14 cellular contexts compared by ENCODE assay signal in genomic region chr4:166839615-166840251, GRCh38.
DNase-seq lines count a peak whose midpoint lies in the region; ATAC-seq lines count a peak whose summit lies in the region.
"Had no signal": no experiment of that assay in that cellular context is flagged by ENCODE, and none has a peak within 500 bp of the region (broad histone marks: within the 10 kb centered on the region; RNA-seq: fewer than 3 reads in every experiment).

No MANE protein-coding gene starts in this region.

- no peaks in the 10 kb centered on the region for H3K36me3 ChIP-seq in trophoblast cell (ENCODE audit: control insufficient read depth in 1 of 2, insufficient read depth in 2 of 2, low read length in 2 of 2)
- H3K36me3 ChIP-seq: gastrocnemius medialis, left ventricle myocardium inferior had no signal

- H2BK12ac ChIP-seq in trophoblast cell (ENCODE audit: low read length) = no peak overlapping the region

- peaks cover 7% of the 10 kb centered on the region for H3K9me3 ChIP-seq in trophoblast cell (ENCODE audit: insufficient read depth, low read depth, low read length)
- H3K9me3 ChIP-seq: gastrocnemius medialis had no signal

- H3K27me3 ChIP-seq in trophoblast cell (ENCODE audit: insufficient read depth, low read length) = no peaks in the 10 kb centered on the region
- H3K27me3 ChIP-seq: dorsolateral prefrontal cortex, gastrocnemius medialis had no signal

- no peak overlapping the region for H3K18ac ChIP-seq in trophoblast cell (ENCODE audit: low read length)

- ATAC-seq in GM18499 (IDR thresholded peaks at IDR 0.05; ENCODE audit: insufficient read depth, unreplicated experiment) (peak; percentile 81), GM19467 (IDR thresholded peaks at IDR 0.05; ENCODE audit: unreplicated experiment) (peak; percentile 57), HG02870 (IDR thresholded peaks at IDR 0.05; ENCODE audit: unreplicated experiment) (peak; percentile 80), HG03469 (IDR thresholded peaks at IDR 0.05; ENCODE audit: unreplicated experiment) (peak; percentile 78)
- ATAC-seq: gastrocnemius medialis, T-helper 17 cell had no signal

- WGBS in trophoblast cell (ENCODE audit: extremely low coverage, insufficient coverage, insufficient read length) = no CpG with 5 or more reads among the region's 4 CpGs

- H3K23ac ChIP-seq in trophoblast cell (ENCODE audit: low read length) = no peak overlapping the region

- no peaks in the 10 kb centered on the region for H3K79me2 ChIP-seq in trophoblast cell (ENCODE audit: control insufficient read depth, insufficient read depth, low read length, poor library complexity)

- no peak overlapping the region for H4K91ac ChIP-seq in trophoblast cell (ENCODE audit: low read depth, low read length)

- H3K9ac ChIP-seq in trophoblast cell (ENCODE audit: low read length) = no peak overlapping the region

- H4K8ac ChIP-seq in trophoblast cell (ENCODE audit: low read depth, low read length) = no peak overlapping the region

- no peak overlapping the region for H2AFZ ChIP-seq in trophoblast cell (ENCODE audit: insufficient read depth, low read length, poor library complexity)

- no peak overlapping the region for H2BK5ac ChIP-seq in trophoblast cell (ENCODE audit: low read depth, low read length, poor library complexity)

- no peak overlapping the region for H3K4me3 ChIP-seq in trophoblast cell (ENCODE audit: low read depth, low read length)
- H3K4me3 ChIP-seq: dorsolateral prefrontal cortex, gastrocnemius medialis, left ventricle myocardium inferior had no signal

- no peaks in the 10 kb centered on the region for H3K79me1 ChIP-seq in trophoblast cell (ENCODE audit: low read length)

- no peak overlapping the region for H2AK5ac ChIP-seq in trophoblast cell (ENCODE audit: low read length)

- no peak overlapping the region for H2BK120ac ChIP-seq in trophoblast cell (ENCODE audit: insufficient read depth, low read length, poor library complexity)

- no peaks in the 10 kb centered on the region for H3K4me1 ChIP-seq in trophoblast cell (ENCODE audit: control insufficient read depth in 1 of 2, insufficient read depth in 2 of 2, low read length in 2 of 2)
- H3K4me1 ChIP-seq: gastrocnemius medialis, left ventricle myocardium inferior had no signal

- no peak overlapping the region for H3K4ac ChIP-seq in trophoblast cell (ENCODE audit: low read depth, low read length)

- H3K4me2 ChIP-seq in trophoblast cell (ENCODE audit: low read length) = no peak overlapping the region

- no peak overlapping the region for H3K14ac ChIP-seq in trophoblast cell (ENCODE audit: low read length)

- DNase-seq in trophoblast cell (no peak), DMS114 treated with DMSO at 0.1 percent for 48 hours (lab: John Stamatoyannopoulos, UW; ENCODE audit: unreplicated experiment) (no peak), cerebellar nuclear complex (lab: John Stamatoyannopoulos, UW) (no peak)
- no peak for DNase-seq in activated CD4-positive, CD25-positive, alpha-beta regulatory T cell (lab: John Stamatoyannopoulos, UW)
- DNase-seq: dorsolateral prefrontal cortex; gastrocnemius medialis; left ventricle myocardium inferior; NCI-H1417 treated with DMSO at 0.1 percent for 48 hours; stimulated activated CD4-positive, alpha-beta T cell treated with anti-CD3 and anti-CD28 coated beads, Interleukin-15, amount 100 ng/mL, for 24 hours; T-helper 17 cell had no signal

- no peak overlapping the region for H3K27ac ChIP-seq in trophoblast cell (ENCODE audit: low read depth, low read length)
- H3K27ac ChIP-seq: dorsolateral prefrontal cortex, gastrocnemius medialis, left ventricle myocardium inferior had no signal

- no peak overlapping the region for H4K12ac ChIP-seq in trophoblast cell (ENCODE audit: low read depth, low read length)
